In genomic region chr11:31870609-31871309, GRCh38 we compare ENCODE assay signal across 8 cellular contexts. TPM values are rescaled to one million over a fixed set of nuclear protein-coding genes. Genes with fewer than 3 reads are reported as not detected.
DNase-seq lines count a peak whose midpoint lies in the region; ATAC-seq and TF ChIP-seq lines count a peak whose summit lies in the region.

No MANE protein-coding gene starts in this region.

- no peak overlapping the region for H3K9ac ChIP-seq in HUES64 (ENCODE audit: low read depth, low read length)

- peak; percentile 62 for TF ChIP-seq CTCF in lower lobe of right lung (IDR thresholded peaks at IDR 0.05)

- 0 out of 2 replicates have a peak overlapping the region, but pooled peaks have one; percentile 23 for H3K4me3 ChIP-seq in HUES64 (ENCODE audit: low read length)
- no peak overlapping the region for H3K4me3 ChIP-seq in lower lobe of right lung

- peak; percentile 37 for DNase-seq in DMS79 treated with DMSO at 0.1 percent for 48 hours (lab: John Stamatoyannopoulos, UW)
- no peak for DNase-seq in DMS79 (lab: John Stamatoyannopoulos, UW)
- DNase-seq in RPMI8226: peak; percentile 5
- peak; percentile 27 to 64 for DNase-seq in dermis microvascular lymphatic vessel endothelial cell (ENCODE audit: low read depth in 2 of 2)
- peak; percentile 47 for DNase-seq in lower lobe of right lung
- DNase-seq in mesenteric fat pad (ENCODE audit: low spot score): no peak
- no peak for DNase-seq in NCI-H1048 (lab: John Stamatoyannopoulos, UW)

- H3K27me3 ChIP-seq in HUES64 (ENCODE audit: insufficient read depth, low read length): peaks cover 22% of the 10 kb centered on the region
- H3K27me3 ChIP-seq in lower lobe of right lung (ENCODE audit: low read depth): peaks cover 31% of the 10 kb centered on the region

- 19% methylated on average over 13 of the region's 13 CpGs for WGBS in HUES64

- H3K27ac ChIP-seq in HUES64 (ENCODE audit: low read depth, low read length): no peak overlapping the region
- H3K27ac ChIP-seq in lower lobe of right lung: no peak overlapping the region

- intact Hi-C loops in lower lobe of right lung (cut with DNase I): no loop called here

- ATAC-seq in lower lobe of right lung: peak; percentile 59 to 81

- peaks cover 23% of the 10 kb centered on the region; the same call in 1 of the 2 replicates for H3K4me1 ChIP-seq in HUES64 (ENCODE audit: insufficient read depth, low read length)
- H3K4me1 ChIP-seq in lower lobe of right lung: no peaks in the 10 kb centered on the region

- H3K36me3 ChIP-seq in HUES64 (ENCODE audit: insufficient read depth, low read length) (no peaks in the 10 kb centered on the region), lower lobe of right lung (no peaks in the 10 kb centered on the region)

- H3K9me3 ChIP-seq in HUES64 (ENCODE audit: insufficient read depth, low read depth, low read length) (no peaks in the 10 kb centered on the region), lower lobe of right lung (no peaks in the 10 kb centered on the region)

RNA-seq across cellular contexts. Expression of gene PAX6, which starts 59.6 kb away (rescaled TPM):
- polyA plus RNA-seq in HUES64 (2013, experiment 1 of 2): 2.2 TPM
- polyA plus RNA-seq in HUES64 (2013, experiment 2 of 2): 5.3 TPM
- total RNA-seq in dermis microvascular lymphatic vessel endothelial cell (not detected in 2 replicates), lower lobe of right lung (not detected), mesenteric fat pad (0.32 TPM)

Comparison
In these comparisons a context has a peak if more than half of its experiments do, and no peak if none do; other contexts are left out.
1. DNase-seq: peak in DMS79 treated with DMSO at 0.1 percent for 48 hours (single experiment), RPMI8226 (single experiment), dermis microvascular lymphatic vessel endothelial cell (2 of 2) and lower lobe of right lung (single experiment); none in DMS79 (single experiment), mesenteric fat pad (single experiment) and NCI-H1048 (single experiment).